27 cellular contexts compared by ENCODE assay signal in the genomic region with DNA sequence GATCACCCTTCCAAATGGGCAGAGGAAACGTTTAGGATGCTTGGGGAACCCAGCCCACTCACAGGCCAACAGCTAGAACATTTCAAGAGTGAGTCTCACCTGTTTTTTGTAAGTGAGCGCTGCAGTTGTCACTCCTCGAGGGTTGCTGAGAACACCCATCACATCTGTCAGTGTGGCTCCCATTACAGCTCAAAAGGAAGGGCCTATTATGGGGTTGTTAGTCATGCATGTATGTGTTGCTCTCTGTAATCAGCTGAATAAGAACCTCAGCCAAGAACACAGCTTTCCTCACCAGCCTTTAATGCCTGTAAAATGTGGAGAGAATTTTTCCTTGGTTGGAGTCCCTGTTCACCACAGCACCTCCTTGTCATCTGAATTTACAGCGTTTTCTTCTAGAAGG.
DNase-seq lines count a peak whose midpoint lies in the region; ATAC-seq, FAIRE-seq and TF ChIP-seq lines count a peak whose summit lies in the region.
"Had no signal": no experiment of that assay in that cellular context is flagged by ENCODE, and none has a peak within 500 bp of the region (broad histone marks: within the 10 kb centered on the region; RNA-seq: fewer than 3 reads in every experiment).

No MANE protein-coding gene starts in this region.

- H3K27ac ChIP-seq in right cardiac atrium (ENCODE audit: low read length) (no peak overlapping the region), hepatocyte (no peak overlapping the region)
- H3K27ac ChIP-seq: coronary artery had no signal

- TF ChIP-seq CTCF in bronchial epithelial cell (IDR thresholded peaks at IDR 0.05; ENCODE audit: insufficient read depth, low read length, severe bottlenecking) (no peak), hepatocyte (IDR thresholded peaks at IDR 0.05; ENCODE audit: poor library complexity) (no peak)

- H4K20me1 ChIP-seq in hepatocyte (ENCODE audit: insufficient read depth, poor library complexity, severe bottlenecking), result no peaks in the 10 kb centered on the region

- intact Hi-C loops in right cardiac atrium (cut with DNase I), result no loop called here

- H3K9me2 ChIP-seq in hepatocyte (replicated peaks; ENCODE audit: insufficient read depth), result no peaks in the 10 kb centered on the region

- FAIRE-seq in bronchial epithelial cell (lab: Jason Lieb, UNC), result peak; percentile 86
- FAIRE-seq: endometrium, GM12892, TTC549 had no signal

- H3K36me3 ChIP-seq in bronchial epithelial cell (ENCODE audit: control insufficient read depth, insufficient read depth, low read length) (no peaks in the 10 kb centered on the region), hepatocyte (replicated peaks; ENCODE audit: insufficient read depth, low read depth) (no peaks in the 10 kb centered on the region)
- H3K36me3 ChIP-seq: ascending aorta, thoracic aorta had no signal

- peak; percentile 20 for DNase-seq in AG08395 (ENCODE audit: low spot score)
- DNase-seq in HT1080 (ENCODE audit: low read depth), result peak; percentile 15
- DNase-seq in bronchial epithelial cell (ENCODE audit: low read depth), result peak; percentile 26
- DNase-seq in right cardiac atrium, result no peak
- DNase-seq in ecto neural progenitor cell (ENCODE audit: low spot score), result no peak
- no peak for DNase-seq in hepatocyte (ENCODE audit: low spot score)
- DNase-seq: activated naive CD4-positive, alpha-beta T cell treated with anti-CD3 and anti-CD28 coated beads, Interleukin-2, amount 50 U/mL, for 16 hours; activated T-cell treated with anti-CD3 and anti-CD28 coated beads, Interleukin-2, amount 50 U/mL, for 48 hours; CD4-positive, alpha-beta memory T cell; foreskin melanocyte; H9; Kasumi-1; naive B cell; NCI-H1105; NCI-H774; SIG-M5; stimulated activated CD4-positive, alpha-beta T cell treated with anti-CD3 and anti-CD28 coated beads, Interleukin-1b, Interleukin-23, amount 100 ng/mL, for 48 hours; stimulated activated naive CD4-positive, alpha-beta T cell; T-cell had no signal

- H3K4me3 ChIP-seq in bronchial epithelial cell (ENCODE audit: low read depth, low read length) (no peak overlapping the region), right cardiac atrium (ENCODE audit: low read length) (no peak overlapping the region), hepatocyte (no peak overlapping the region)
- H3K4me3 ChIP-seq: ascending aorta, coronary artery, thoracic aorta had no signal

- no peak overlapping the region for H2AFZ ChIP-seq in hepatocyte

- H3K27me3 ChIP-seq in bronchial epithelial cell (ENCODE audit: control insufficient read depth, insufficient read depth, low read length) (no peaks in the 10 kb centered on the region), right cardiac atrium (ENCODE audit: control insufficient read depth, insufficient read depth) (no peaks in the 10 kb centered on the region), hepatocyte (no peaks in the 10 kb centered on the region)
- H3K27me3 ChIP-seq: ascending aorta had no signal

- no peaks in the 10 kb centered on the region for H3K9me3 ChIP-seq in right cardiac atrium (ENCODE audit: control insufficient read depth, low read length)
- no peaks in the 10 kb centered on the region for H3K9me3 ChIP-seq in hepatocyte (ENCODE audit: low read depth)
- H3K9me3 ChIP-seq: ascending aorta, thoracic aorta had no signal

- H3K4me2 ChIP-seq in hepatocyte, result no peak overlapping the region

- 44% methylated on average over 4 of the region's 4 CpGs for WGBS in right cardiac atrium
- WGBS in hepatocyte (ENCODE audit: low lambda C conversion rate, missing lambda C conversion rate), result 75% methylated on average over 4 of the region's 4 CpGs

- no peaks in the 10 kb centered on the region for H3K79me2 ChIP-seq in hepatocyte

- no peaks in the 10 kb centered on the region for H3K4me1 ChIP-seq in right cardiac atrium (ENCODE audit: control insufficient read depth, insufficient read depth, low read length)
- H3K4me1 ChIP-seq in hepatocyte (ENCODE audit: insufficient read depth), result peaks cover 3% of the 10 kb centered on the region

- ATAC-seq in right cardiac atrium (peak; percentile 83 to 87), HG02571 (IDR thresholded peaks at IDR 0.05; ENCODE audit: unreplicated experiment) (no peak), GM18861 (IDR thresholded peaks at IDR 0.05; ENCODE audit: unreplicated experiment) (no peak)
- ATAC-seq: T-cell had no signal

Comparison
In these comparisons a context has a peak if more than half of its experiments do, and no peak if none do; other contexts are left out.
1. DNase-seq: peak in AG08395 (single experiment), HT1080 (single experiment) and bronchial epithelial cell (single experiment); none in right cardiac atrium (0 of 3), ecto neural progenitor cell (single experiment) and hepatocyte (single experiment).
2. ATAC-seq: peak in right cardiac atrium (2 of 2); none in HG02571 (single experiment) and GM18861 (single experiment).